ENCODE assay signal across 23 cellular contexts in the genomic region with DNA sequence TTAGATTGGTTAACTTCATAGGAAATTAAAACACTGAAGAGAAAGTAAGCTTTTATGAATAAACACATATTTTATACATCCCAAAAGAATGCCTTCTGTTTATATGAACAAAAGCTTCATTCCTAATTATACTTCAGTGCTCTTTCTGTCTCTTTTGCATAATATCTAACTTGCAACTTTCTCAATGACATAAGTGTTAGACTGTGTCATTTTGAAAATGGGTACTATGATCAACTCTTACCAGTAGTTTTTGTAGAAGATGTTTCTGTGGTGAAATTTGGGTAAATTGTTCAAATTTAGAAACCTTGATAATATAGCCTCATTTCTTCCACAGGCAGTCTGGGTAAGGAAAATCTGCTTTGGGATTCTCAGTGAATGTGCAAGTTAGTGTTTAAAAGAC.
DNase-seq lines count a peak whose midpoint lies in the region; ATAC-seq lines count a peak whose summit lies in the region.
"Had no signal": no experiment of that assay in that cellular context is flagged by ENCODE, and none has a peak within 500 bp of the region (broad histone marks: within the 10 kb centered on the region; RNA-seq: fewer than 3 reads in every experiment).

No MANE protein-coding gene starts in this region.

- H3K79me2 ChIP-seq in trophoblast cell (ENCODE audit: control insufficient read depth, insufficient read depth, low read length, poor library complexity) = no peaks in the 10 kb centered on the region

- no peak overlapping the region for H3K9ac ChIP-seq in trophoblast cell (ENCODE audit: low read length)
- H3K9ac ChIP-seq: BLaER1 had no signal

- no peak overlapping the region for H4K12ac ChIP-seq in trophoblast cell (ENCODE audit: low read depth, low read length)

- H2BK12ac ChIP-seq in trophoblast cell (ENCODE audit: low read length) = no peak overlapping the region

- ATAC-seq in GM18508 (IDR thresholded peaks at IDR 0.05; ENCODE audit: insufficient read depth, unreplicated experiment) = peak; percentile 81
- ATAC-seq in GM19452 (IDR thresholded peaks at IDR 0.05; ENCODE audit: unreplicated experiment) = peak; percentile 86
- peak; percentile 71 for ATAC-seq in HG02759 (IDR thresholded peaks at IDR 0.05; ENCODE audit: unreplicated experiment)
- ATAC-seq in HG03432 (IDR thresholded peaks at IDR 0.05; ENCODE audit: unreplicated experiment) = peak; percentile 85
- no peak for ATAC-seq in left lobe of liver
- ATAC-seq: activated CD8-positive, alpha-beta T cell treated with anti-CD3 and anti-CD28 coated beads for 36 hours; activated T-cell treated with anti-CD3 and anti-CD28 coated beads, Interleukin-2, amount 50 U/mL, for 4 hours; HCT116; left cardiac atrium; stimulated activated effector memory CD8-positive, alpha-beta T cell treated with anti-CD3 and anti-CD28 coated beads, Interleukin-12 subunit alpha, Interleukin-12 subunit beta, amount 100 ng/mL, for 72 hours had no signal

- no peak overlapping the region for H2AK5ac ChIP-seq in trophoblast cell (ENCODE audit: low read length)

- H3K27me3 ChIP-seq in trophoblast cell (ENCODE audit: insufficient read depth, low read length) = no peaks in the 10 kb centered on the region
- H3K27me3 ChIP-seq: BLaER1, brain microvascular endothelial cell, tibial artery had no signal

- no peak overlapping the region for H3K4ac ChIP-seq in trophoblast cell (ENCODE audit: low read depth, low read length)

- no peaks in the 10 kb centered on the region for H3K9me3 ChIP-seq in trophoblast cell (ENCODE audit: insufficient read depth, low read depth, low read length)
- H3K9me3 ChIP-seq: BLaER1, tibial artery had no signal

- H2BK120ac ChIP-seq in trophoblast cell (ENCODE audit: insufficient read depth, low read length, poor library complexity) = no peak overlapping the region

- no peak overlapping the region for H2BK5ac ChIP-seq in trophoblast cell (ENCODE audit: low read depth, low read length, poor library complexity)

- no peaks in the 10 kb centered on the region for H3K4me1 ChIP-seq in trophoblast cell (ENCODE audit: control insufficient read depth in 1 of 2, insufficient read depth in 2 of 2, low read length in 2 of 2)
- H3K4me1 ChIP-seq: BLaER1, tibial artery had no signal

- no peak for DNase-seq in trophoblast cell
- DNase-seq in left lobe of liver (ENCODE audit: low spot score) = no peak
- DNase-seq in kidney tubule cell (ENCODE audit: low spot score) = no peak
- no peak for DNase-seq in GM03348 (ENCODE audit: low spot score)
- DNase-seq: activated CD8-positive, alpha-beta T cell treated with anti-CD3 and anti-CD28 coated beads for 36 hours; activated T-cell treated with anti-CD3 and anti-CD28 coated beads, Interleukin-2, amount 50 U/mL, for 4 hours; brain microvascular endothelial cell; cortex of kidney; foreskin melanocyte; GF-D8; left cardiac atrium; NCI-H1930; SHP77; tibial artery; WERI-Rb-1 had no signal

- no peak overlapping the region for H3K4me2 ChIP-seq in trophoblast cell (ENCODE audit: low read length)
- H3K4me2 ChIP-seq: BLaER1 had no signal

- no peak overlapping the region for H3K14ac ChIP-seq in trophoblast cell (ENCODE audit: low read length)

- H3K36me3 ChIP-seq in trophoblast cell (ENCODE audit: control insufficient read depth in 1 of 2, insufficient read depth in 2 of 2, low read length in 2 of 2) = no peaks in the 10 kb centered on the region
- H3K36me3 ChIP-seq: BLaER1, brain microvascular endothelial cell, tibial artery, WERI-Rb-1 had no signal

- H4K8ac ChIP-seq in trophoblast cell (ENCODE audit: low read depth, low read length) = no peak overlapping the region

- H3K79me1 ChIP-seq in trophoblast cell (ENCODE audit: low read length) = no peaks in the 10 kb centered on the region

- H3K18ac ChIP-seq in trophoblast cell (ENCODE audit: low read length) = no peak overlapping the region

- H3K4me3 ChIP-seq in trophoblast cell (ENCODE audit: low read depth, low read length) = no peak overlapping the region
- H3K4me3 ChIP-seq: BLaER1, tibial artery had no signal

- no peak overlapping the region for H4K91ac ChIP-seq in trophoblast cell (ENCODE audit: low read depth, low read length)

- no peak overlapping the region for H3K23ac ChIP-seq in trophoblast cell (ENCODE audit: low read length)

- H2AFZ ChIP-seq in trophoblast cell (ENCODE audit: insufficient read depth, low read length, poor library complexity) = no peak overlapping the region

- no peak overlapping the region for H3K27ac ChIP-seq in trophoblast cell (ENCODE audit: low read depth, low read length)
- H3K27ac ChIP-seq: BLaER1, brain microvascular endothelial cell, epithelial cell of prostate, tibial artery, WERI-Rb-1 had no signal
